13 cellular contexts compared by ENCODE assay signal in the genomic region with DNA sequence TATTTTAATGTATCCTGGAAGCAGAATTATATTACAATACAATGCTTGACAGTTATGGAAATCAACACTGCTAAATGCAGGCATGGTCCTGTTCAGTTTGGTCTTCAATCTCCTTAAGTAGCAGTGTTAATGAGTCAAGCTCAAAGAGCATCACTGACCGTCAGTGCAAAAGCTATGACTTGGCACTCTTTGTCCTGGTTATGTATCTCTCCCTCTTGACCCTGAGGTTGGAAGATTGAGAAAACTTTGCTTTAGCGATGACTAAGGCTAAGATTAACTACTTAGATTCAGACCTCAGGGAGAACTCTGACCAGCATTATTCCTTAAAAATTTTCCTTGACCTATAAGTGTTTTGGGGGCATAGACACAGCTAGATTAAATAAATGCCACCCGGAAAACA. TPM values are rescaled to one million over a fixed set of nuclear protein-coding genes. Genes with fewer than 3 reads are reported as not detected.
"Had no signal": no experiment of that assay in that cellular context is flagged by ENCODE, and none has a peak within 500 bp of the region (broad histone marks: within the 10 kb centered on the region; RNA-seq: fewer than 3 reads in every experiment).

No MANE protein-coding gene starts in this region.

- ATAC-seq: left colon; natural killer cell treated with Interleukin-12 subunit alpha and Interleukin-12 subunit beta and Interleukin-15 and Interleukin-18, amount 100 ng/mL, for 72 hours; right lobe of liver; stimulated activated memory B cell treated with anti-CD40 and anti-IgM and Interleukin-4, amounts not matched to agents 10 μg/mL and 1 μg/mL and 100 μg/mL, for 72 hours had no signal

- DNase-seq: glutamatergic neuron; immature natural killer cell; left colon; occipital lobe; right lobe of liver; spleen; stimulated activated CD4-positive, alpha-beta T cell treated with anti-CD3 and anti-CD28 coated beads, Interleukin-1b, Interleukin-23, amount 100 ng/mL, for 48 hours; T-helper 2 cell had no signal

- H3K9me3 ChIP-seq: prostate gland, right lobe of liver, spleen, tibial nerve had no signal

- H3K27ac ChIP-seq: prostate gland, right lobe of liver, tibial nerve had no signal

- H3K27me3 ChIP-seq: right lobe of liver, spleen, tibial nerve had no signal

- H3K36me3 ChIP-seq: prostate gland, right lobe of liver, tibial nerve had no signal

- H3K4me1 ChIP-seq: prostate gland, right lobe of liver, tibial nerve had no signal

- H3K4me3 ChIP-seq: prostate gland, right lobe of liver, spleen, tibial nerve had no signal

RNA-seq across cellular contexts. Expression of a gene that starts 10.9 kb away (rescaled TPM):
- total RNA-seq: natural killer cell treated with Interleukin-12 subunit alpha and Interleukin-12 subunit beta and Interleukin-15 and Interleukin-18, amount 100 ng/mL, for 72 hours had no signal

RNA-seq across cellular contexts. Expression of a gene that starts 20.3 kb away (rescaled TPM):
- total RNA-seq: natural killer cell treated with Interleukin-12 subunit alpha and Interleukin-12 subunit beta and Interleukin-15 and Interleukin-18, amount 100 ng/mL, for 72 hours had no signal

RNA-seq across cellular contexts. Expression of a gene that starts 52.9 kb away (rescaled TPM):
- total RNA-seq: dermis microvascular lymphatic vessel endothelial cell; left colon; natural killer cell treated with Interleukin-12 subunit alpha and Interleukin-12 subunit beta and Interleukin-15 and Interleukin-18, amount 100 ng/mL, for 72 hours had no signal

RNA-seq across cellular contexts. Expression of a gene that starts 59.8 kb away (rescaled TPM):
- total RNA-seq: dermis microvascular lymphatic vessel endothelial cell; left colon; natural killer cell treated with Interleukin-12 subunit alpha and Interleukin-12 subunit beta and Interleukin-15 and Interleukin-18, amount 100 ng/mL, for 72 hours had no signal
